In genomic region chr16:27364493-27365141, GRCh38 we compare ENCODE assay signal across 1 cellular context.
A peak's percentile ranks its signal among the peaks of the same experiment; 100 is the strongest.
TF ChIP-seq lines count a peak whose summit lies in the region.

No MANE protein-coding gene starts in this region.

TF ChIP-seq in HepG2, 621 proteins besides CTCF, POLR2A, EP300 and RAD21 (continued from another document and continues in another):
- TF ChIP-seq, protein P1, sequence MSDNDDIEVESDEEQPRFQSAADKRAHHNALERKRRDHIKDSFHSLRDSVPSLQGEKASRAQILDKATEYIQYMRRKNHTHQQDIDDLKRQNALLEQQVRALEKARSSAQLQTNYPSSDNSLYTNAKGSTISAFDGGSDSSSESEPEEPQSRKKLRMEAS (IDR thresholded peaks at IDR 0.05), result peak; percentile 59; the same call in 1 of the 2 replicates
- TF ChIP-seq, protein P2, sequence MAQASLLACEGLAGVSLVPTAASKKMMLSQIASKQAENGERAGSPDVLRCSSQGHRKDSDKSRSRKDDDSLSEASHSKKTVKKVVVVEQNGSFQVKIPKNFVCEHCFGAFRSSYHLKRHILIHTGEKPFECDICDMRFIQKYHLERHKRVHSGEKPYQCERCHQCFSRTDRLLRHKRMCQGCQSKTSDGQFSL (CRISPR knock-in tag; IDR thresholded peaks at IDR 0.05), result no peak; the same call in 1 of the 2 replicates
- TF ChIP-seq TRIM24 (CRISPR knock-in tag; IDR thresholded peaks at IDR 0.05) (peak; percentile 88; the same call in 1 of the 2 replicates), NFRKB (IDR thresholded peaks at IDR 0.05) (no peak), SMC3 (IDR thresholded peaks at IDR 0.05; ENCODE audit: low read length) (peak; percentile 17; the same call in 1 of the 2 replicates), TMF1 (CRISPR knock-in tag; IDR thresholded peaks at IDR 0.05; ENCODE audit: low read depth) (no peak), GZF1 (CRISPR knock-in tag; IDR thresholded peaks at IDR 0.05) (no peak), ZNF281 (CRISPR knock-in tag; IDR thresholded peaks at IDR 0.05; ENCODE audit: borderline replicate concordance) (peak; percentile 23; the same call in 1 of the 2 replicates), ZNF615 (CRISPR knock-in tag; IDR thresholded peaks at IDR 0.05; ENCODE audit: borderline replicate concordance) (peak; percentile 27; the same call in 1 of the 2 replicates), GMEB1 (CRISPR knock-in tag; IDR thresholded peaks at IDR 0.05; ENCODE audit: borderline replicate concordance) (no peak; the same call in 1 of the 2 replicates), ETV6 (CRISPR knock-in tag; conservative IDR thresholded peaks at IDR 0.05) (no peak), TCF7 (IDR thresholded peaks at IDR 0.05; ENCODE audit: low read depth) (peak; percentile 80), PLRG1 (conservative IDR thresholded peaks at IDR 0.05) (no peak), SP2 (CRISPR knock-in tag; IDR thresholded peaks at IDR 0.05) (no peak), ZNF180 (CRISPR knock-in tag; IDR thresholded peaks at IDR 0.05; ENCODE audit: borderline replicate concordance, low read depth) (no peak), ZNF34 (CRISPR knock-in tag; IDR thresholded peaks at IDR 0.05; ENCODE audit: borderline replicate concordance) (no peak), HNRNPUL1 (IDR thresholded peaks at IDR 0.05; ENCODE audit: low read depth, low read length) (no peak), ZNF556 (CRISPR knock-in tag; IDR thresholded peaks at IDR 0.05; ENCODE audit: borderline replicate concordance) (no peak), FOXC1 (CRISPR knock-in tag; IDR thresholded peaks at IDR 0.05; ENCODE audit: borderline replicate concordance) (no peak), ZMYM3 (CRISPR knock-in tag; IDR thresholded peaks at IDR 0.05) (peak; percentile 51; the same call in 1 of the 2 replicates), ZNF264 (CRISPR knock-in tag; IDR thresholded peaks at IDR 0.05) (0 out of 2 replicates have a peak, but pooled peaks have one; percentile 50), KDM4B (CRISPR knock-in tag; IDR thresholded peaks at IDR 0.05) (0 out of 2 replicates have a peak, but pooled peaks have one; percentile 26), TARDBP (CRISPR knock-in tag; IDR thresholded peaks at IDR 0.05) (peak; percentile 68), MEF2D (CRISPR knock-in tag; IDR thresholded peaks at IDR 0.05) (no peak), TEF (CRISPR knock-in tag; IDR thresholded peaks at IDR 0.05) (0 out of 2 replicates have a peak, but pooled peaks have one; percentile 52), ZNF431 (CRISPR knock-in tag; IDR thresholded peaks at IDR 0.05; ENCODE audit: borderline replicate concordance, low read depth) (no peak), PCBP1 (IDR thresholded peaks at IDR 0.05; ENCODE audit: borderline replicate concordance, low read depth, low read length) (no peak), IKZF1 (IDR thresholded peaks at IDR 0.05) (no peak), SMARCE1 (IDR thresholded peaks at IDR 0.05; ENCODE audit: borderline replicate concordance) (no peak), KLF12 (CRISPR knock-in tag; IDR thresholded peaks at IDR 0.05; ENCODE audit: borderline replicate concordance) (no peak), NR1H2 (CRISPR knock-in tag; IDR thresholded peaks at IDR 0.05; ENCODE audit: borderline replicate concordance, low read depth) (no peak), SNAPC4 (CRISPR knock-in tag; IDR thresholded peaks at IDR 0.05) (no peak), BRD4 (CRISPR knock-in tag; IDR thresholded peaks at IDR 0.05) (peak; percentile 38; the same call in 1 of the 2 replicates), ZMAT5 (CRISPR knock-in tag; IDR thresholded peaks at IDR 0.05; ENCODE audit: borderline replicate concordance, low read depth) (no peak), ZNF335 (CRISPR knock-in tag; IDR thresholded peaks at IDR 0.05) (no peak), GPN1 (CRISPR knock-in tag; IDR thresholded peaks at IDR 0.05; ENCODE audit: borderline replicate concordance) (no peak), IRF1 (CRISPR knock-in tag; IDR thresholded peaks at IDR 0.05; ENCODE audit: low read depth) (no peak), ZNF136 (CRISPR knock-in tag; IDR thresholded peaks at IDR 0.05; ENCODE audit: low read depth) (no peak), ZNF552 (CRISPR knock-in tag; IDR thresholded peaks at IDR 0.05; ENCODE audit: borderline replicate concordance) (no peak), ZNF598 (CRISPR knock-in tag; IDR thresholded peaks at IDR 0.05; ENCODE audit: borderline replicate concordance) (0 out of 2 replicates have a peak, but pooled peaks have one; percentile 32), SPEN (CRISPR knock-in tag; IDR thresholded peaks at IDR 0.05; ENCODE audit: low read depth) (no peak)
- TF ChIP-seq, protein P3, sequence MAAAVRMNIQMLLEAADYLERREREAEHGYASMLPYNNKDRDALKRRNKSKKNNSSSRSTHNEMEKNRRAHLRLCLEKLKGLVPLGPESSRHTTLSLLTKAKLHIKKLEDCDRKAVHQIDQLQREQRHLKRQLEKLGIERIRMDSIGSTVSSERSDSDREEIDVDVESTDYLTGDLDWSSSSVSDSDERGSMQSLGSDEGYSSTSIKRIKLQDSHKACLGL (CRISPR knock-in tag; IDR thresholded peaks at IDR 0.05), result no peak
- TF ChIP-seq, protein P4, sequence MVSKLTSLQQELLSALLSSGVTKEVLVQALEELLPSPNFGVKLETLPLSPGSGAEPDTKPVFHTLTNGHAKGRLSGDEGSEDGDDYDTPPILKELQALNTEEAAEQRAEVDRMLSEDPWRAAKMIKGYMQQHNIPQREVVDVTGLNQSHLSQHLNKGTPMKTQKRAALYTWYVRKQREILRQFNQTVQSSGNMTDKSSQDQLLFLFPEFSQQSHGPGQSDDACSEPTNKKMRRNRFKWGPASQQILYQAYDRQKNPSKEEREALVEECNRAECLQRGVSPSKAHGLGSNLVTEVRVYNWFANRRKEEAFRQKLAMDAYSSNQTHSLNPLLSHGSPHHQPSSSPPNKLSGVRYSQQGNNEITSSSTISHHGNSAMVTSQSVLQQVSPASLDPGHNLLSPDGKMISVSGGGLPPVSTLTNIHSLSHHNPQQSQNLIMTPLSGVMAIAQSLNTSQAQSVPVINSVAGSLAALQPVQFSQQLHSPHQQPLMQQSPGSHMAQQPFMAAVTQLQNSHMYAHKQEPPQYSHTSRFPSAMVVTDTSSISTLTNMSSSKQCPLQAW (CRISPR knock-in tag; IDR thresholded peaks at IDR 0.05), result no peak
- TF ChIP-seq, protein P5, sequence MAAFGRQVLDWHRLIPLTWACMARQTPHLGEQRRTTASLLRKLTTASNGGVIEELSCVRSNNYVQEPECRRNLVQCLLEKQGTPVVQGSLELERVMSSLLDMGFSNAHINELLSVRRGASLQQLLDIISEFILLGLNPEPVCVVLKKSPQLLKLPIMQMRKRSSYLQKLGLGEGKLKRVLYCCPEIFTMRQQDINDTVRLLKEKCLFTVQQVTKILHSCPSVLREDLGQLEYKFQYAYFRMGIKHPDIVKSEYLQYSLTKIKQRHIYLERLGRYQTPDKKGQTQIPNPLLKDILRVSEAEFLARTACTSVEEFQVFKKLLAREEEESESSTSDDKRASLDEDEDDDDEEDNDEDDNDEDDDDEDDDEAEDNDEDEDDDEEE (CRISPR knock-in tag; IDR thresholded peaks at IDR 0.05), result no peak
- TF ChIP-seq, protein P6, sequence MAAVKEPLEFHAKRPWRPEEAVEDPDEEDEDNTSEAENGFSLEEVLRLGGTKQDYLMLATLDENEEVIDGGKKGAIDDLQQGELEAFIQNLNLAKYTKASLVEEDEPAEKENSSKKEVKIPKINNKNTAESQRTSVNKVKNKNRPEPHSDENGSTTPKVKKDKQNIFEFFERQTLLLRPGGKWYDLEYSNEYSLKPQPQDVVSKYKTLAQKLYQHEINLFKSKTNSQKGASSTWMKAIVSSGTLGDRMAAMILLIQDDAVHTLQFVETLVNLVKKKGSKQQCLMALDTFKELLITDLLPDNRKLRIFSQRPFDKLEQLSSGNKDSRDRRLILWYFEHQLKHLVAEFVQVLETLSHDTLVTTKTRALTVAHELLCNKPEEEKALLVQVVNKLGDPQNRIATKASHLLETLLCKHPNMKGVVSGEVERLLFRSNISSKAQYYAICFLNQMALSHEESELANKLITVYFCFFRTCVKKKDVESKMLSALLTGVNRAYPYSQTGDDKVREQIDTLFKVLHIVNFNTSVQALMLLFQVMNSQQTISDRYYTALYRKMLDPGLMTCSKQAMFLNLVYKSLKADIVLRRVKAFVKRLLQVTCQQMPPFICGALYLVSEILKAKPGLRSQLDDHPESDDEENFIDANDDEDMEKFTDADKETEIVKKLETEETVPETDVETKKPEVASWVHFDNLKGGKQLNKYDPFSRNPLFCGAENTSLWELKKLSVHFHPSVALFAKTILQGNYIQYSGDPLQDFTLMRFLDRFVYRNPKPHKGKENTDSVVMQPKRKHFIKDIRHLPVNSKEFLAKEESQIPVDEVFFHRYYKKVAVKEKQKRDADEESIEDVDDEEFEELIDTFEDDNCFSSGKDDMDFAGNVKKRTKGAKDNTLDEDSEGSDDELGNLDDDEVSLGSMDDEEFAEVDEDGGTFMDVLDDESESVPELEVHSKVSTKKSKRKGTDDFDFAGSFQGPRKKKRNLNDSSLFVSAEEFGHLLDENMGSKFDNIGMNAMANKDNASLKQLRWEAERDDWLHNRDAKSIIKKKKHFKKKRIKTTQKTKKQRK (IDR thresholded peaks at IDR 0.05; ENCODE audit: low read length), result no peak
